In genomic region chr17:59155439-59156177, GRCh38 we compare ENCODE assay signal across 8 cellular contexts. TPM values are rescaled to one million over a fixed set of nuclear protein-coding genes. Genes with fewer than 3 reads are reported as not detected.
DNase-seq lines count a peak whose midpoint lies in the region; ATAC-seq and TF ChIP-seq lines count a peak whose summit lies in the region.

Gene PRR11, plus strand, starts transcription at chr17:59155746. Its CDS starts 14,007 bp downstream, at chr17:59169753.

- peak within 1 kb of the TSS; percentile 93 to 98 for H3K4me3 ChIP-seq in CD4-positive, alpha-beta memory T cell (ENCODE audit: low read length in 2 of 2)
- H3K4me3 ChIP-seq in endodermal cell (ENCODE audit: low read length): peak within 1 kb of the TSS; percentile 98
- peak within 1 kb of the TSS; percentile 92 for H3K4me3 ChIP-seq in mesendoderm (ENCODE audit: low read length)

- 0 to 1% methylated on average over 7 to 25 of the region's 25 CpGs for WGBS in endodermal cell (ENCODE audit: insufficient coverage in 1 of 2, insufficient read length in 1 of 2), 2 experiments
- WGBS in mesendoderm (ENCODE audit: extremely low coverage, insufficient coverage, low lambda C conversion rate): no CpG with 5 or more reads among the region's 25 CpGs

- H3K27me3 Mint-ChIP-seq in CD4-positive, alpha-beta memory T cell: no peaks in the 10 kb centered on the region
- no peaks in the 10 kb centered on the region for H3K27me3 Mint-ChIP-seq in endodermal cell (ENCODE audit: insufficient read depth)

- peak within 1 kb of the TSS; percentile 84 for H4K5ac ChIP-seq in mesendoderm (ENCODE audit: low read length)

- H3K27me3 ChIP-seq in CD4-positive, alpha-beta memory T cell (ENCODE audit: insufficient read depth, low read length): no peaks in the 10 kb centered on the region
- no peaks in the 10 kb centered on the region for H3K27me3 ChIP-seq in endodermal cell (ENCODE audit: control insufficient read depth, insufficient read depth, low read length, poor library complexity, severe bottlenecking)
- H3K27me3 ChIP-seq in mesendoderm (ENCODE audit: insufficient read depth, low read length, poor library complexity): no peaks in the 10 kb centered on the region

- H3K4ac ChIP-seq in mesendoderm (ENCODE audit: low read depth, low read length): peak within 1 kb of the TSS; percentile 93

- H3K9me3 ChIP-seq in CD4-positive, alpha-beta memory T cell (ENCODE audit: control insufficient read depth in 1 of 2, low read length in 2 of 2): no peaks in the 10 kb centered on the region
- no peaks in the 10 kb centered on the region for H3K9me3 ChIP-seq in endodermal cell (ENCODE audit: control insufficient read depth, low read length)

- H3K79me1 ChIP-seq in mesendoderm (ENCODE audit: low read length): peaks cover 8% of the 10 kb centered on the region

- H3K4me3 Mint-ChIP-seq in CD4-positive, alpha-beta memory T cell: no peak within 1 kb of the TSS
- no peak within 1 kb of the TSS for H3K4me3 Mint-ChIP-seq in endodermal cell

- intact Hi-C loops in CD4-positive, alpha-beta memory T cell (cut with micrococcal nuclease): loop anchor here (1.0 to 5.0 kb wide), 6 partner anchors 49 to 1148 kb away; partner anchors contain the start of genes GDPD1, MKS1, SMG8 and SRSF1

- POLR2A ChIA-PET in CD4-positive, alpha-beta memory T cell (lab: Charles Lee; ENCODE audit: partially characterized antibody): interaction anchor here (0.6 to 2.7 kb wide), 17 partner anchors 10 to 1521 kb away, joined by 3 to 28 read pairs (median 4); partner anchors contain the start of genes SMG8 and TRIM37
- POLR2A ChIA-PET in activated CD8-positive, alpha-beta memory T cell treated with anti-CD3 and anti-CD28 coated beads for 36 hours (lab: Charles Lee): interaction anchor here (0.6 to 2.1 kb wide), 3 partner anchors 15 to 551 kb away, joined by 3 to 19 read pairs (median 7); partner anchors contain the start of gene TRIM37

- no peaks in the 10 kb centered on the region for H3K36me3 ChIP-seq in CD4-positive, alpha-beta memory T cell (ENCODE audit: insufficient read depth, low read length)
- peaks cover 7% of the 10 kb centered on the region for H3K36me3 ChIP-seq in endodermal cell (ENCODE audit: control insufficient read depth, insufficient read depth, low read length)
- no peaks in the 10 kb centered on the region for H3K36me3 ChIP-seq in mesendoderm (ENCODE audit: control insufficient read depth, insufficient read depth, low read length)

- peak; percentile 85 for ATAC-seq in GM19397 (IDR thresholded peaks at IDR 0.05; ENCODE audit: unreplicated experiment)
- peak; percentile 82 for ATAC-seq in HG03521 (IDR thresholded peaks at IDR 0.05; ENCODE audit: unreplicated experiment)

- peaks cover 54% of the 10 kb centered on the region for H3K79me2 ChIP-seq in mesendoderm (ENCODE audit: control insufficient read depth, insufficient read depth, low read length)

- no peaks in the 10 kb centered on the region for H3K9me3 Mint-ChIP-seq in CD4-positive, alpha-beta memory T cell
- no peaks in the 10 kb centered on the region for H3K9me3 Mint-ChIP-seq in endodermal cell

- peak within 1 kb of the TSS; percentile 98 for H3K56ac ChIP-seq in mesendoderm (ENCODE audit: low read length)

- CTCF ChIA-PET in CD4-positive, alpha-beta memory T cell (lab: Charles Lee; ENCODE audit: partially characterized antibody): interaction anchor here (0.6 to 2.1 kb wide), 6 partner anchors 9 to 641 kb away, joined by 3 to 15 read pairs (median 3); partner anchors contain the start of gene MTMR4
- CTCF ChIA-PET in activated CD8-positive, alpha-beta memory T cell treated with anti-CD3 and anti-CD28 coated beads for 36 hours (lab: Charles Lee): interaction anchor here (0.6 kb wide), 1 partner anchor 104 kb away, joined by 3 read pairs; no protein-coding TSS in a partner anchor

- H3K23ac ChIP-seq in mesendoderm (ENCODE audit: low read length): no peak within 1 kb of the TSS

- H3K4me2 ChIP-seq in mesendoderm (ENCODE audit: low read length): peak within 1 kb of the TSS; percentile 57

- H3K4me1 Mint-ChIP-seq in CD4-positive, alpha-beta memory T cell: peaks cover 25 to 53% (median 39%) of the 10 kb centered on the region in 4 donors
- H3K4me1 Mint-ChIP-seq in endodermal cell: peaks cover 24% of the 10 kb centered on the region

- peaks cover 60% of the 10 kb centered on the region for H3K4me1 ChIP-seq in CD4-positive, alpha-beta memory T cell (ENCODE audit: insufficient read depth, low read length)
- H3K4me1 ChIP-seq in endodermal cell (ENCODE audit: control insufficient read depth, insufficient read depth, low read length) (peaks cover 7% of the 10 kb centered on the region), mesendoderm (ENCODE audit: control insufficient read depth, low read depth, low read length) (peaks cover 2% of the 10 kb centered on the region)

- H2BK120ac ChIP-seq in mesendoderm (ENCODE audit: low read depth, low read length): peak within 1 kb of the TSS; percentile 93

- H2AK5ac ChIP-seq in mesendoderm (ENCODE audit: low read length): no peak within 1 kb of the TSS

- peak within 1 kb of the TSS; percentile 65 for H3K27ac ChIP-seq in CD4-positive, alpha-beta memory T cell (ENCODE audit: low read depth, low read length)
- peak within 1 kb of the TSS; percentile 100 for H3K27ac ChIP-seq in endodermal cell (ENCODE audit: low read depth, low read length)
- H3K27ac ChIP-seq in mesendoderm (ENCODE audit: low read depth, low read length): peak within 1 kb of the TSS; percentile 94

- H2BK15ac ChIP-seq in mesendoderm (replicated peaks; ENCODE audit: low read depth): no peak within 1 kb of the TSS

- no peak within 1 kb of the TSS for H4K8ac ChIP-seq in mesendoderm (ENCODE audit: low read depth, low read length)

- no peak within 1 kb of the TSS for H3K27ac Mint-ChIP-seq in CD4-positive, alpha-beta memory T cell
- no peak within 1 kb of the TSS for H3K27ac Mint-ChIP-seq in endodermal cell

- DNase-seq in CD4-positive, alpha-beta memory T cell: peak in 3 of 5 donors; percentile 98 to 99 (median 99)
- DNase-seq in NOMO-1 (lab: John Stamatoyannopoulos, UW; ENCODE audit: unreplicated experiment in 2 of 2) (peak; percentile 97 to 100), endodermal cell (peak; percentile 99), mesendoderm (no peak)
- DNase-seq in stimulated activated CD8-positive, alpha-beta memory T cell treated with anti-CD3 and anti-CD28 coated beads, Interleukin-15, amount 100 ng/mL, for 48 hours (ENCODE audit: low read depth in 2 of 2): peak; percentile 88 to 89

- H3K36me3 Mint-ChIP-seq in CD4-positive, alpha-beta memory T cell: peaks cover 0 to 2% of the 10 kb centered on the region in 2 donors
- H3K36me3 Mint-ChIP-seq in endodermal cell (ENCODE audit: low read depth): peaks cover under 1% of the 10 kb centered on the region

- TF ChIP-seq CTCF in endodermal cell (conservative IDR thresholded peaks at IDR 0.05): no peak

- H3K9ac ChIP-seq in endodermal cell (ENCODE audit: extremely low read depth, low read length, poor library complexity, severe bottlenecking) (peak within 1 kb of the TSS; percentile 98), mesendoderm (ENCODE audit: low read length) (peak within 1 kb of the TSS; percentile 93)

- peak within 1 kb of the TSS; percentile 73 for H3K18ac ChIP-seq in mesendoderm (ENCODE audit: low read length)

- H2BK5ac ChIP-seq in mesendoderm (ENCODE audit: low read length): peak within 1 kb of the TSS; percentile 60

RNA-seq across cellular contexts. Expression of gene PRR11, which starts in this region (rescaled TPM):
- 1 to 10 TPM in 1 of 2 experiments, under 1 TPM in 1; 0.93 to 2.1 TPM for total RNA-seq in CD4-positive, alpha-beta memory T cell
- polyA plus RNA-seq in CD4-positive, alpha-beta memory T cell: under 1 TPM; 0.37 to 0.61 TPM
- 10 to 100 TPM; 43.0 to 43.5 TPM for total RNA-seq in activated CD8-positive, alpha-beta memory T cell treated with anti-CD3 and anti-CD28 coated beads for 36 hours
- 10 to 100 TPM; 52.5 to 58.5 TPM for total RNA-seq in endodermal cell
- polyA plus RNA-seq in endodermal cell (2013, experiment 1 of 2): 78.6 TPM
- 79.7 TPM for polyA plus RNA-seq in endodermal cell (2013, experiment 2 of 2)
- polyA plus RNA-seq in mesendoderm (2013, experiment 1 of 2): 101 TPM
- polyA plus RNA-seq in mesendoderm (2013, experiment 2 of 2): 96.3 TPM

Comparison
In these comparisons a context has a peak if more than half of its experiments do, and no peak if none do; other contexts are left out.
1. RNA of gene PRR11 (total RNA-seq): 52.5 to 58.5 TPM in endodermal cell and 43.0 to 43.5 TPM in activated CD8-positive, alpha-beta memory T cell treated with anti-CD3 and anti-CD28 coated beads for 36 hours; 0.93 to 2.1 TPM in CD4-positive, alpha-beta memory T cell; every median in the first group is over 10 times any median in the second.
2. Peak in every context shown above with its lines, with median percentiles within 50 percentile points of each other: H3K27ac ChIP-seq and H3K4me3 ChIP-seq.